ENCODE assay signal across 8 cellular contexts in genomic region chr17:80146121-80147034, GRCh38. TPM values are rescaled to one million over a fixed set of nuclear protein-coding genes. Genes with fewer than 3 reads are reported as not detected.
DNase-seq lines count a peak whose midpoint lies in the region; ATAC-seq and TF ChIP-seq lines count a peak whose summit lies in the region.

No MANE protein-coding gene starts in this region.

- no peak for TF ChIP-seq POLR2A in uterus (IDR thresholded peaks at IDR 0.05)

- intact Hi-C loops in mucosa of descending colon (cut with DNase I, micrococcal nuclease) (loop anchor here in 1 of 2 donors (10.0 kb wide), 1 partner anchor 62 kb away; no protein-coding TSS in a partner anchor), uterus (cut with DNase I; ENCODE audit: low total_unique reads) (no loop called here)

- H3K27me3 ChIP-seq in endocrine pancreas (ENCODE audit: control insufficient read depth, insufficient read depth, low read length) = no peaks in the 10 kb centered on the region
- H3K27me3 ChIP-seq in uterus = no peaks in the 10 kb centered on the region

- peak overlapping the region; percentile 62 for H3K4me3 ChIP-seq in endocrine pancreas (ENCODE audit: control insufficient read depth, insufficient read depth, low read length)
- H3K4me3 ChIP-seq in mucosa of descending colon = peak overlapping the region; percentile 90
- peak overlapping the region; percentile 83 to 94 for H3K4me3 ChIP-seq in uterus

- peak; percentile 71 for DNase-seq in D341Med (ENCODE audit: low spot score)
- DNase-seq in mucosa of descending colon = peak in 2 of 3 donors; percentile 23 to 73
- peak in 1 of 2 donors; percentile 32 for DNase-seq in uterus
- DNase-seq in middle frontal gyrus (ENCODE audit: extremely low spot score, low spot score) = no peak

- peak; percentile 15 for ATAC-seq in GM19455 (IDR thresholded peaks at IDR 0.05; ENCODE audit: unreplicated experiment)
- ATAC-seq in HG03521 (IDR thresholded peaks at IDR 0.05; ENCODE audit: unreplicated experiment) = peak; percentile 27
- peak; percentile 14 for ATAC-seq in SK-N-SH treated with all-trans-retinoic acid at 6 μM for 48 hours
- ATAC-seq in mucosa of descending colon = peak; percentile 22

- H3K36me3 ChIP-seq in endocrine pancreas (ENCODE audit: control insufficient read depth, insufficient read depth, low read length) = no peaks in the 10 kb centered on the region
- peaks cover 9% of the 10 kb centered on the region for H3K36me3 ChIP-seq in mucosa of descending colon (ENCODE audit: low read depth)
- H3K36me3 ChIP-seq in uterus = no peaks in the 10 kb centered on the region

- TF ChIP-seq CTCF in mucosa of descending colon (IDR thresholded peaks at IDR 0.05) (no peak), uterus (IDR thresholded peaks at IDR 0.05) (no peak)

- H3K4me1 ChIP-seq in endocrine pancreas (ENCODE audit: control insufficient read depth, insufficient read depth, low read length) (no peaks in the 10 kb centered on the region), mucosa of descending colon (ENCODE audit: low read depth) (peaks cover 19% of the 10 kb centered on the region), uterus (no peaks in the 10 kb centered on the region)

- no peaks in the 10 kb centered on the region for H3K9me3 ChIP-seq in endocrine pancreas (ENCODE audit: control insufficient read depth, low read length)
- H3K9me3 ChIP-seq in mucosa of descending colon = no peaks in the 10 kb centered on the region
- H3K9me3 ChIP-seq in uterus = no peaks in the 10 kb centered on the region

- H3K9ac ChIP-seq in endocrine pancreas (ENCODE audit: control insufficient read depth, insufficient read depth, low read length) = peak overlapping the region; percentile 63

- H3K27ac ChIP-seq in uterus = peak overlapping the region; percentile 93 to 96

TF ChIP-seq in SK-N-SH treated with all-trans-retinoic acid at 6 μM for 48 hours, 23 proteins besides CTCF, POLR2A, EP300 and RAD21:
- TF ChIP-seq ZNF70 (CRISPR knock-in tag; IDR thresholded peaks at IDR 0.05) = no peak
- no peak for TF ChIP-seq PATZ1 (CRISPR knock-in tag; IDR thresholded peaks at IDR 0.05; ENCODE audit: borderline replicate concordance)
- TF ChIP-seq ZFP30 (CRISPR knock-in tag; IDR thresholded peaks at IDR 0.05) = no peak
- TF ChIP-seq PPARA (CRISPR knock-in tag; IDR thresholded peaks at IDR 0.05; ENCODE audit: borderline replicate concordance) = no peak
- no peak for TF ChIP-seq TOX (CRISPR knock-in tag; IDR thresholded peaks at IDR 0.05; ENCODE audit: borderline replicate concordance)
- TF ChIP-seq SNAI2 (CRISPR knock-in tag; IDR thresholded peaks at IDR 0.05) = no peak
- TF ChIP-seq TCF4 (CRISPR knock-in tag; IDR thresholded peaks at IDR 0.05; ENCODE audit: borderline replicate concordance) = no peak
- TF ChIP-seq TSHZ2 (CRISPR knock-in tag; IDR thresholded peaks at IDR 0.05) = no peak
- no peak for TF ChIP-seq ZNF565 (CRISPR knock-in tag; conservative IDR thresholded peaks at IDR 0.05; ENCODE audit: low read depth)
- TF ChIP-seq ZFP3 (CRISPR knock-in tag; IDR thresholded peaks at IDR 0.05) = no peak
- TF ChIP-seq ESRRG (CRISPR knock-in tag; IDR thresholded peaks at IDR 0.05) = no peak
- no peak for TF ChIP-seq ZNF8 (CRISPR knock-in tag; IDR thresholded peaks at IDR 0.05)
- no peak for TF ChIP-seq GLIS3 (CRISPR knock-in tag; IDR thresholded peaks at IDR 0.05)
- TF ChIP-seq CSDC2 (CRISPR knock-in tag; IDR thresholded peaks at IDR 0.05) = no peak
- TF ChIP-seq RARB (CRISPR knock-in tag; IDR thresholded peaks at IDR 0.05) = no peak
- no peak for TF ChIP-seq ZC3H10 (CRISPR knock-in tag; IDR thresholded peaks at IDR 0.05)
- no peak for TF ChIP-seq OSR1 (CRISPR knock-in tag; IDR thresholded peaks at IDR 0.05)

RNA-seq across cellular contexts. Expression of gene EIF4A3, which starts 0.6 kb away (rescaled TPM):
- 10 to 100 TPM; 59.2 to 80.2 (median 61.8) TPM for total RNA-seq in mucosa of descending colon
- 100 to 1,000 TPM in 1 of 4 donors, 10 to 100 TPM in 3; 29.7 to 500 (median 79.1) TPM for total RNA-seq in uterus

RNA-seq across cellular contexts. Expression of gene CARD14, which starts 23.5 kb away (rescaled TPM):
- total RNA-seq in mucosa of descending colon = 1 to 10 TPM in 2 of 3 donors, under 1 TPM in 1; 0.38 to 2.4 (median 1.4) TPM
- 1 to 10 TPM in 1 of 4 donors, under 1 TPM in 1, not detected in 2; 0.43 to 1.4 TPM for total RNA-seq in uterus

RNA-seq across cellular contexts. Expression of gene GAA, which starts 45.0 kb away (rescaled TPM):
- 10 to 100 TPM; 23.4 to 50.0 (median 49.3) TPM for total RNA-seq in mucosa of descending colon
- total RNA-seq in uterus = 10 to 100 TPM; 23.1 to 48.3 (median 35.6) TPM
